ENCODE assay signal across 22 cellular contexts in the genomic region with DNA sequence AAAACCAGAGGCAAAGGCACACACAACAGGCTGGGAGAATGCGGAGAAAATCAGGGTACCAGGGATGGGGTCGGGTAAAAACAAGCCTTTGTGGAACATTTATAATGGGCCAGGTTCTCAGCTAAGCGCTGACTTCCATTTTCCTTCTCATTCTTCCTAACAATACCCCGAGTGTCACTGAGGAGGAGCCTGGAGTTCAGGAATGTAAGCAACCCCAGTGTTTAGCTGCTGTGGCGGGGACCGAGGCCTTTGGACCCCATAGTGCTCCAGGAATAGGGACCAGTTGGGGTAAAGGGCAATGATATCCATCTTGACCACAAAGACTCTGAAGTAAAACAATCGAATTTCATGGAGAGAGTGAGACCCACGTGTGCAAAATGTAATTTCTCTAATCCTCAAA. TPM values are rescaled to one million over a fixed set of nuclear protein-coding genes. Genes with fewer than 3 reads are reported as not detected.
DNase-seq lines count a peak whose midpoint lies in the region; ATAC-seq, FAIRE-seq and TF ChIP-seq lines count a peak whose summit lies in the region.
"Had no signal": no experiment of that assay in that cellular context is flagged by ENCODE, and none has a peak within 500 bp of the region (broad histone marks: within the 10 kb centered on the region; RNA-seq: fewer than 3 reads in every experiment).

No MANE protein-coding gene starts in this region.

- no peak overlapping the region for H3K18ac ChIP-seq in H1 (ENCODE audit: extremely low read depth, low read length)

- ATAC-seq in GM23338 = peak; percentile 52
- ATAC-seq: A549; CD8-positive, alpha-beta T cell; HCT116 had no signal

- H2BK12ac ChIP-seq in H1 (ENCODE audit: low read depth, low read length) = 0 out of 2 replicates have a peak overlapping the region, but pooled peaks have one; percentile 45

- no peaks in the 10 kb centered on the region for H3K23me2 ChIP-seq in H1 (ENCODE audit: low read depth, low read length)

- H3K27me3 ChIP-seq in BLaER1 (no peaks in the 10 kb centered on the region), GM23338 (ENCODE audit: insufficient read depth) (no peaks in the 10 kb centered on the region), H1 (replicated peaks in 1 of 4; ENCODE audit: control insufficient read depth in 3 of 4, extremely low read depth in 1 of 4, insufficient read depth in 3 of 4, low read length in 3 of 4) (no peaks in the 10 kb centered on the region), spleen (replicated peaks in 1 of 7) (no peaks in the 10 kb centered on the region), dorsolateral prefrontal cortex (no peaks in the 10 kb centered on the region)

- no peak overlapping the region for H3K23ac ChIP-seq in H1 (ENCODE audit: insufficient read length)

- H3K4me1 ChIP-seq in BLaER1 (peaks cover 99% of the 10 kb centered on the region), GM23338 (ENCODE audit: insufficient read depth) (peaks cover 22% of the 10 kb centered on the region), H1 (replicated peaks in 1 of 4; ENCODE audit: control insufficient read depth in 3 of 4, insufficient read depth in 4 of 4, low read length in 3 of 4) (peaks cover 0 to 15% (median 6%) of the 10 kb centered on the region in 4 experiments; a peak in 4 of 7 replicates), spleen (peaks cover 3 to 29% (median 6%) of the 10 kb centered on the region in 6 donors)
- H3K4me1 ChIP-seq: A549, BE2C, Caco-2 had no signal

- H3K4me3 Mint-ChIP-seq in GM23338 (no peak overlapping the region), type B pancreatic cell (no peak overlapping the region)
- H3K4me3 Mint-ChIP-seq: CD8-positive, alpha-beta T cell; H9 had no signal

- H4K20me1 ChIP-seq in BLaER1 (peaks cover 12% of the 10 kb centered on the region; the same call in 1 of the 2 replicates), GM23338 (replicated peaks; ENCODE audit: insufficient read depth) (peaks cover 60% of the 10 kb centered on the region), H1 (replicated peaks in 1 of 2; ENCODE audit: control insufficient read depth in 1 of 2, insufficient read depth in 2 of 2, low read length in 2 of 2) (peaks cover 15 to 16% of the 10 kb centered on the region in 2 experiments)

- DNase-seq in GM23338 (ENCODE audit: low spot score) (no peak), H1 (ENCODE audit: low read depth in 1 of 2, low spot score in 2 of 2) (no peak), type B pancreatic cell (ENCODE audit: extremely low spot score, unreplicated experiment) (no peak), spleen (no peak), dorsolateral prefrontal cortex (no peak)
- DNase-seq in activated naive CD4-positive, alpha-beta T cell treated with anti-CD3 and anti-CD28 coated beads, Interleukin-2, amount 50 U/mL, for 16 hours = no peak
- DNase-seq: 8988T; ACHN; AML-193; BE2C; Caco-2; CD4-positive, CD25-positive, alpha-beta regulatory T cell; CD8-positive, alpha-beta T cell; DMS153; DND-41; H9 had no signal

- TF ChIP-seq RAD21 in H1 (IDR thresholded peaks at IDR 0.05 in 1 of 2, conservative IDR thresholded peaks at IDR 0.05 in 1 of 2; ENCODE audit: low read depth in 2 of 2, low read length in 2 of 2) = no peak

- no peak for FAIRE-seq in H1 (lab: Jason Lieb, UNC)
- FAIRE-seq: A549, G401.6, GM12892 had no signal

- no peak overlapping the region for H4K91ac ChIP-seq in H1 (replicated peaks; ENCODE audit: insufficient read length, low read length)

- H4K5ac ChIP-seq in H1 (ENCODE audit: insufficient read length, low read depth, low read length) = no peak overlapping the region

- TF ChIP-seq POLR2A in H1 (IDR thresholded peaks at IDR 0.05; ENCODE audit: control extremely low read depth in 1 of 2, low read depth in 2 of 2, low read length in 2 of 2) (no peak), spleen (IDR thresholded peaks at IDR 0.05) (no peak)

- H3K4me1 Mint-ChIP-seq in GM23338 (peaks cover 59% of the 10 kb centered on the region), type B pancreatic cell (ENCODE audit: unreplicated experiment) (peaks cover 22% of the 10 kb centered on the region)
- H3K4me1 Mint-ChIP-seq: CD4-positive, CD25-positive, alpha-beta regulatory T cell had no signal

- H3K56ac ChIP-seq in H1 (replicated peaks; ENCODE audit: insufficient read length, low read depth, low read length) = no peak overlapping the region

- H3K4ac ChIP-seq in H1 (replicated peaks; ENCODE audit: insufficient read length, low read depth, low read length) = no peak overlapping the region

- TF ChIP-seq EP300 in H1 (IDR thresholded peaks at IDR 0.05; ENCODE audit: borderline replicate concordance in 1 of 2, low read depth in 2 of 2, low read length in 2 of 2) = no peak

- peaks cover 8% of the 10 kb centered on the region for H3K79me1 ChIP-seq in H1 (ENCODE audit: low read depth, low read length)

- H3K36me3 ChIP-seq in BLaER1 = peaks cover 12% of the 10 kb centered on the region
- no peaks in the 10 kb centered on the region; the same call in 1 of the 2 replicates for H3K36me3 ChIP-seq in GM23338 (ENCODE audit: insufficient read depth)
- H3K36me3 ChIP-seq in H1 (ENCODE audit: control insufficient read depth in 2 of 4, insufficient read depth in 4 of 4, low read length in 3 of 4) = no peaks in the 10 kb centered on the region; a peak in 1 of 8 replicates
- H3K36me3 ChIP-seq in spleen = peaks cover 0 to 42% (median 0%) of the 10 kb centered on the region in 6 donors
- H3K36me3 ChIP-seq: BE2C had no signal

- H3K9me2 ChIP-seq in GM23338 (ENCODE audit: insufficient read depth) = peaks cover 5% of the 10 kb centered on the region; the same call in 1 of the 2 replicates

- H3K27ac ChIP-seq in BLaER1 (peak overlapping the region; percentile 89), GM23338 (ENCODE audit: low read depth) (no peak overlapping the region), H1 (ENCODE audit: low read depth, low read length) (no peak overlapping the region), spleen (no peak overlapping the region), dorsolateral prefrontal cortex (no peak overlapping the region)
- H3K27ac ChIP-seq: A549, C4-2B had no signal

- H3K79me2 ChIP-seq in GM23338 (replicated peaks; ENCODE audit: insufficient read depth) = peaks cover 100% of the 10 kb centered on the region
- peaks cover 3 to 91% of the 10 kb centered on the region in 2 experiments for H3K79me2 ChIP-seq in H1 (ENCODE audit: control insufficient read depth in 1 of 2, insufficient read depth in 2 of 2, low read length in 2 of 2)

- H3K9ac ChIP-seq in BLaER1 (no peak overlapping the region), H1 (replicated peaks in 1 of 4; ENCODE audit: extremely low read depth in 1 of 4, low read depth in 3 of 4, low read length in 3 of 4) (no peak overlapping the region)

- 81% methylated on average over 8 of the region's 8 CpGs; no CpG with 5 or more reads in 1 of the 2 experiments for WGBS in H1 (ENCODE audit: extremely low coverage in 1 of 2, insufficient coverage in 1 of 2, insufficient read length in 1 of 2, insufficient replicate concordance in 2 of 2, low coverage in 1 of 2, low lambda C conversion rate in 2 of 2, missing lambda C conversion rate in 1 of 2), 2 experiments
- WGBS in spleen, 5 donors = 87 to 95% (median 93%) methylated on average over 8 of the region's 8 CpGs

- intact Hi-C loops in spleen (cut with DNase I; ENCODE audit: low total_unique reads) = no loop called here
- intact Hi-C loops in dorsolateral prefrontal cortex (cut with DNase I) = no loop called here

- no peak overlapping the region for H2BK20ac ChIP-seq in H1 (ENCODE audit: low read length)

- H3K4me2 ChIP-seq in BLaER1 = peak overlapping the region; percentile 73
- no peak overlapping the region for H3K4me2 ChIP-seq in GM23338
- no peak overlapping the region for H3K4me2 ChIP-seq in H1 (ENCODE audit: insufficient read depth in 1 of 2, low read depth in 2 of 2, low read length in 2 of 2)
- H3K4me2 ChIP-seq: A549 had no signal

- no peaks in the 10 kb centered on the region for H3F3A ChIP-seq in GM23338 (replicated peaks; ENCODE audit: low read depth)

- no peak overlapping the region for H2AK5ac ChIP-seq in H1 (ENCODE audit: low read depth, low read length)

- H2BK15ac ChIP-seq in H1 (ENCODE audit: low read length) = no peak overlapping the region

- H3K27ac Mint-ChIP-seq in GM23338 = no peak overlapping the region; the same call in 1 of the 2 replicates
- peak overlapping the region; percentile 76 for H3K27ac Mint-ChIP-seq in type B pancreatic cell
- H3K27ac Mint-ChIP-seq: CD4-positive, CD25-positive, alpha-beta regulatory T cell; CD8-positive, alpha-beta T cell had no signal

- CTCF ChIA-PET in H1 (lab: Charles Lee; ENCODE audit: partially characterized antibody) = interaction anchor here (0.7 kb wide), 1 partner anchor 28 kb away, joined by 3 read pairs; no protein-coding TSS in a partner anchor

- H3K4me3 ChIP-seq in BLaER1 (no peak overlapping the region), GM23338 (no peak overlapping the region), H1 (ENCODE audit: extremely low read depth in 1 of 4, insufficient read depth in 2 of 4, low read depth in 3 of 4, low read length in 4 of 4) (no peak overlapping the region), spleen (no peak overlapping the region), dorsolateral prefrontal cortex (no peak overlapping the region)
- H3K4me3 ChIP-seq: A549 had no signal

- no peak overlapping the region for H3K14ac ChIP-seq in H1 (ENCODE audit: insufficient read length)

- no peak overlapping the region for H2BK5ac ChIP-seq in H1 (ENCODE audit: low read depth, low read length)

- no peak overlapping the region for H2BK120ac ChIP-seq in H1 (replicated peaks; ENCODE audit: low read depth, low read length)

- H3K9me3 Mint-ChIP-seq in GM23338 (no peaks in the 10 kb centered on the region), type B pancreatic cell (no peaks in the 10 kb centered on the region)
- H3K9me3 Mint-ChIP-seq: CD4-positive, CD25-positive, alpha-beta regulatory T cell; CD8-positive, alpha-beta T cell; H9 had no signal

- H3K36me3 Mint-ChIP-seq in GM23338 (ENCODE audit: low read depth) = peaks cover 52% of the 10 kb centered on the region
- H3K36me3 Mint-ChIP-seq in type B pancreatic cell = peaks cover 30% of the 10 kb centered on the region
- H3K36me3 Mint-ChIP-seq: CD4-positive, CD25-positive, alpha-beta regulatory T cell; CD8-positive, alpha-beta T cell had no signal

- POLR2A ChIA-PET in H1 (lab: Charles Lee; ENCODE audit: partially characterized antibody) = interaction anchor here (0.8 kb wide), 1 partner anchor 43 kb away, joined by 3 read pairs; no protein-coding TSS in a partner anchor

- H4K8ac ChIP-seq in H1 (ENCODE audit: extremely low read depth, insufficient read depth, low read length) = no peak overlapping the region

- peaks cover 16% of the 10 kb centered on the region for H3K27me3 Mint-ChIP-seq in GM23338 (ENCODE audit: insufficient read depth, low read depth, poor library complexity)
- no peaks in the 10 kb centered on the region for H3K27me3 Mint-ChIP-seq in type B pancreatic cell

- TF ChIP-seq CTCF in GM23338 (conservative IDR thresholded peaks at IDR 0.05; ENCODE audit: low read depth in 2 of 2) (no peak), H1 (IDR thresholded peaks at IDR 0.05; ENCODE audit: control extremely low read depth in 1 of 3, insufficient read depth in 1 of 3, low read depth in 1 of 3, low read length in 3 of 3) (no peak), type B pancreatic cell (conservative IDR thresholded peaks at IDR 0.05) (no peak), spleen (IDR thresholded peaks at IDR 0.05 in 8 of 11, conservative IDR thresholded peaks at IDR 0.05 in 3 of 11) (no peak), dorsolateral prefrontal cortex (IDR thresholded peaks at IDR 0.05 in 54 of 56, conservative IDR thresholded peaks at IDR 0.05 in 2 of 56; ENCODE audit: low read depth in 1 of 56, partially characterized antibody in 56 of 56) (no peak)

- H2AFZ ChIP-seq in GM23338 (no peak overlapping the region), H1 (ENCODE audit: low read length) (no peak overlapping the region)

- no peaks in the 10 kb centered on the region; the same call in 1 of the 2 replicates for H3K9me3 ChIP-seq in BLaER1
- H3K9me3 ChIP-seq in H1 (ENCODE audit: insufficient read depth in 2 of 2, low read depth in 1 of 2, low read length in 1 of 2) = no peaks in the 10 kb centered on the region
- no peaks in the 10 kb centered on the region for H3K9me3 ChIP-seq in spleen
- H3K9me3 ChIP-seq: A549, BE2C, Caco-2 had no signal

RNA-seq across cellular contexts. Expression of gene GRB10, which starts 34.2 kb away (rescaled TPM):
- 145 and 154 TPM in 2 replicates for total RNA-seq in GM23338 (2014; rRNA removed; shearing (Covaris generic))
- polyA plus RNA-seq in GM23338 (2016; fragmentation: Nextera tagmentation; extraction: Ambion mirVana) (35.0 and 35.2 TPM in 2 replicates), H1 (2011; rRNA removed) (35.7 TPM in 2 replicates), spleen (10 to 100 TPM; 11.3 to 31.1 (median 23.2) TPM)
- total RNA-seq in H1 (2021; fragmentation: NEBNext Ultra II Directional; extraction: Animal tissue kit (Norgen Biotek cat#: 25700)) = 92.6 and 97.0 TPM in 2 replicates
- 32.1 TPM for polyA plus RNA-seq in H1 (2011; cell fraction: cytosol; rRNA removed)
- 65.7 TPM for polyA plus RNA-seq in H1 (2011; cell fraction: nucleus; rRNA removed)
- 66.8 to 75.8 TPM (median 74.0 TPM) in 4 replicates for polyA plus RNA-seq in H1 (2012, experiment 1 of 2)
- polyA plus RNA-seq in H1 (2012, experiment 2 of 2) = 36.3 TPM
- polyA plus RNA-seq in H1 (2013, experiment 1 of 2) = 32.9 TPM
- 33.9 TPM for polyA plus RNA-seq in H1 (2013, experiment 2 of 2)
- 74.5 and 77.8 TPM in 2 replicates for polyA minus RNA-seq in H1 (2011; rRNA and poly(A)+ RNA removed)
- polyA minus RNA-seq in H1 (2011; cell fraction: cytosol; rRNA and poly(A)+ RNA removed) = 60.0 TPM
- 111 TPM for polyA minus RNA-seq in H1 (2011; cell fraction: nucleus; rRNA and poly(A)+ RNA removed)
- total RNA-seq in type B pancreatic cell (ENCODE audit: low replicate concordance) (18.8 and 42.3 TPM in 2 replicates), spleen (100 to 1,000 TPM in 6 of 7 donors, 10 to 100 TPM in 1; 80.4 to 159 (median 130) TPM), dorsolateral prefrontal cortex (100 to 1,000 TPM in 97 of 120 experiments, 10 to 100 TPM in 23; 74.7 to 208 (median 113) TPM)
